In genomic region chr10:5862360-5862929, GRCh38 we compare ENCODE assay signal across 12 cellular contexts. TPM values are rescaled to one million over a fixed set of nuclear protein-coding genes. Genes with fewer than 3 reads are reported as not detected.
DNase-seq lines count a peak whose midpoint lies in the region; ATAC-seq and TF ChIP-seq lines count a peak whose summit lies in the region.
"Had no signal": no experiment of that assay in that cellular context is flagged by ENCODE, and none has a peak within 500 bp of the region (broad histone marks: within the 10 kb centered on the region; RNA-seq: fewer than 3 reads in every experiment).

No MANE protein-coding gene starts in this region.

- peaks cover 6% of the 10 kb centered on the region for H3K36me3 ChIP-seq in left ventricle myocardium inferior

- ATAC-seq in activated CD8-positive, alpha-beta memory T cell treated with anti-CD3 and anti-CD28 coated beads, Interleukin-2, amount 10 ng/mL, durations not matched to agents 7 days and 5 days: peak; percentile 81
- peak; percentile 95 for ATAC-seq in HG02678 (IDR thresholded peaks at IDR 0.05; ENCODE audit: unreplicated experiment)

- H3K27ac ChIP-seq in left ventricle myocardium inferior (replicated peaks): no peak overlapping the region

- no peaks in the 10 kb centered on the region for H3K27me3 Mint-ChIP-seq in activated CD8-positive, alpha-beta memory T cell treated with anti-CD3 and anti-CD28 coated beads, Interleukin-2, amount 10 ng/mL, durations not matched to agents 7 days and 5 days
- H3K27me3 Mint-ChIP-seq in IgD-negative memory B cell: no peaks in the 10 kb centered on the region
- H3K27me3 Mint-ChIP-seq in stimulated activated naive CD8-positive, alpha-beta T cell treated with anti-CD3 and anti-CD28 coated beads, Interleukin-15, Interleukin-2, amounts not matched to agents 100 ng/mL and 50 ng/mL, for 24 hours: no peaks in the 10 kb centered on the region

- no peaks in the 10 kb centered on the region for H3K9me3 ChIP-seq in left ventricle myocardium inferior (replicated peaks)

- H3K4me1 ChIP-seq in left ventricle myocardium inferior: no peaks in the 10 kb centered on the region

- peaks cover 8% of the 10 kb centered on the region for H3K4me1 Mint-ChIP-seq in activated CD8-positive, alpha-beta memory T cell treated with anti-CD3 and anti-CD28 coated beads, Interleukin-2, amount 10 ng/mL, durations not matched to agents 7 days and 5 days
- peaks cover 27 to 28% (median 28%) of the 10 kb centered on the region in 3 donors for H3K4me1 Mint-ChIP-seq in IgD-negative memory B cell
- H3K4me1 Mint-ChIP-seq in stimulated activated naive CD8-positive, alpha-beta T cell treated with anti-CD3 and anti-CD28 coated beads, Interleukin-15, Interleukin-2, amounts not matched to agents 100 ng/mL and 50 ng/mL, for 24 hours (ENCODE audit: low read depth): peaks cover 10% of the 10 kb centered on the region

- TF ChIP-seq CTCF in left ventricle myocardium inferior (IDR thresholded peaks at IDR 0.05; ENCODE audit: borderline replicate concordance): no peak

- DNase-seq in activated CD8-positive, alpha-beta memory T cell treated with anti-CD3 and anti-CD28 coated beads, Interleukin-2, amount 10 ng/mL, durations not matched to agents 7 days and 5 days: peak; percentile 71
- DNase-seq in activated CD8-positive, alpha-beta memory T cell treated with anti-CD3 and anti-CD28 coated beads, Interleukin-2, amount 50 U/mL, for 4 hours: no peak
- DNase-seq in left ventricle myocardium inferior (no peak), T-helper 1 cell (no peak), NOMO-1 (lab: John Stamatoyannopoulos, UW; ENCODE audit: unreplicated experiment in 2 of 2) (no peak)
- DNase-seq: GOT3; stimulated activated naive CD4-positive, alpha-beta T cell had no signal

- H3K4me3 Mint-ChIP-seq in activated CD8-positive, alpha-beta memory T cell treated with anti-CD3 and anti-CD28 coated beads, Interleukin-2, amount 10 ng/mL, durations not matched to agents 7 days and 5 days: peak overlapping the region; percentile 11
- H3K4me3 Mint-ChIP-seq in IgD-negative memory B cell: peak overlapping the region in 3 of 4 donors; percentile 60 to 85 (median 85)
- H3K4me3 Mint-ChIP-seq in stimulated activated naive CD8-positive, alpha-beta T cell treated with anti-CD3 and anti-CD28 coated beads, Interleukin-15, Interleukin-2, amounts not matched to agents 100 ng/mL and 50 ng/mL, for 24 hours: no peak overlapping the region
- H3K4me3 Mint-ChIP-seq: WTC11 had no signal

- H3K27ac Mint-ChIP-seq in activated CD8-positive, alpha-beta memory T cell treated with anti-CD3 and anti-CD28 coated beads, Interleukin-2, amount 10 ng/mL, durations not matched to agents 7 days and 5 days: peak overlapping the region; percentile 47
- peak overlapping the region; percentile 22 to 64 (median 48) for H3K27ac Mint-ChIP-seq in IgD-negative memory B cell
- peak overlapping the region; percentile 39 for H3K27ac Mint-ChIP-seq in stimulated activated naive CD8-positive, alpha-beta T cell treated with anti-CD3 and anti-CD28 coated beads, Interleukin-15, Interleukin-2, amounts not matched to agents 100 ng/mL and 50 ng/mL, for 24 hours
- H3K27ac Mint-ChIP-seq: WTC11 had no signal

- no peaks in the 10 kb centered on the region for H3K9me3 Mint-ChIP-seq in activated CD8-positive, alpha-beta memory T cell treated with anti-CD3 and anti-CD28 coated beads, Interleukin-2, amount 10 ng/mL, durations not matched to agents 7 days and 5 days (ENCODE audit: low read depth)
- H3K9me3 Mint-ChIP-seq in IgD-negative memory B cell: no peaks in the 10 kb centered on the region
- no peaks in the 10 kb centered on the region for H3K9me3 Mint-ChIP-seq in stimulated activated naive CD8-positive, alpha-beta T cell treated with anti-CD3 and anti-CD28 coated beads, Interleukin-15, Interleukin-2, amounts not matched to agents 100 ng/mL and 50 ng/mL, for 24 hours

- peaks cover 2% of the 10 kb centered on the region for H3K36me3 Mint-ChIP-seq in activated CD8-positive, alpha-beta memory T cell treated with anti-CD3 and anti-CD28 coated beads, Interleukin-2, amount 10 ng/mL, durations not matched to agents 7 days and 5 days
- H3K36me3 Mint-ChIP-seq in IgD-negative memory B cell: no peaks in the 10 kb centered on the region
- peaks cover 14% of the 10 kb centered on the region for H3K36me3 Mint-ChIP-seq in stimulated activated naive CD8-positive, alpha-beta T cell treated with anti-CD3 and anti-CD28 coated beads, Interleukin-15, Interleukin-2, amounts not matched to agents 100 ng/mL and 50 ng/mL, for 24 hours (ENCODE audit: low read depth)

- H3K4me3 ChIP-seq in left ventricle myocardium inferior: no peak overlapping the region
- H3K4me3 ChIP-seq: hepatocyte had no signal

- H3K27me3 ChIP-seq in left ventricle myocardium inferior (ENCODE audit: low read depth): no peaks in the 10 kb centered on the region
- H3K27me3 ChIP-seq: hepatocyte had no signal

- CTCF ChIA-PET in activated CD8-positive, alpha-beta memory T cell treated with anti-CD3 and anti-CD28 coated beads, Interleukin-2, amount 10 ng/mL, durations not matched to agents 7 days and 5 days (lab: Charles Lee): interaction anchor here (0.8 to 1.2 kb wide), 3 partner anchors 11 to 420 kb away, joined by 3 to 4 read pairs (median 3); no protein-coding TSS in a partner anchor

- intact Hi-C loops in left ventricle myocardium inferior (cut with micrococcal nuclease): no loop called here

RNA-seq across cellular contexts. Expression of gene ANKRD16, which starts 27.2 kb away (rescaled TPM):
- 1 to 10 TPM; 4.6 to 4.7 TPM for total RNA-seq in activated CD8-positive, alpha-beta memory T cell treated with anti-CD3 and anti-CD28 coated beads, Interleukin-2, amount 10 ng/mL, durations not matched to agents 7 days and 5 days
- 5.2 TPM for polyA plus RNA-seq in IgD-negative memory B cell
- total RNA-seq in left ventricle myocardium inferior: 2.3 TPM

RNA-seq across cellular contexts. Expression of gene FBH1, which starts 27.6 kb away (rescaled TPM):
- 10 to 100 TPM; 55.1 to 66.3 TPM for total RNA-seq in activated CD8-positive, alpha-beta memory T cell treated with anti-CD3 and anti-CD28 coated beads, Interleukin-2, amount 10 ng/mL, durations not matched to agents 7 days and 5 days
- polyA plus RNA-seq in IgD-negative memory B cell: 85.4 TPM
- total RNA-seq in left ventricle myocardium inferior: 75.5 TPM

RNA-seq across cellular contexts. Expression of gene GDI2, which starts 49.2 kb away (rescaled TPM):
- 100 to 1,000 TPM; 196 to 263 TPM for total RNA-seq in activated CD8-positive, alpha-beta memory T cell treated with anti-CD3 and anti-CD28 coated beads, Interleukin-2, amount 10 ng/mL, durations not matched to agents 7 days and 5 days
- polyA plus RNA-seq in IgD-negative memory B cell: 248 TPM
- total RNA-seq in left ventricle myocardium inferior: 93.2 TPM
